ENCODE assay signal across 9 cellular contexts in the genomic region with DNA sequence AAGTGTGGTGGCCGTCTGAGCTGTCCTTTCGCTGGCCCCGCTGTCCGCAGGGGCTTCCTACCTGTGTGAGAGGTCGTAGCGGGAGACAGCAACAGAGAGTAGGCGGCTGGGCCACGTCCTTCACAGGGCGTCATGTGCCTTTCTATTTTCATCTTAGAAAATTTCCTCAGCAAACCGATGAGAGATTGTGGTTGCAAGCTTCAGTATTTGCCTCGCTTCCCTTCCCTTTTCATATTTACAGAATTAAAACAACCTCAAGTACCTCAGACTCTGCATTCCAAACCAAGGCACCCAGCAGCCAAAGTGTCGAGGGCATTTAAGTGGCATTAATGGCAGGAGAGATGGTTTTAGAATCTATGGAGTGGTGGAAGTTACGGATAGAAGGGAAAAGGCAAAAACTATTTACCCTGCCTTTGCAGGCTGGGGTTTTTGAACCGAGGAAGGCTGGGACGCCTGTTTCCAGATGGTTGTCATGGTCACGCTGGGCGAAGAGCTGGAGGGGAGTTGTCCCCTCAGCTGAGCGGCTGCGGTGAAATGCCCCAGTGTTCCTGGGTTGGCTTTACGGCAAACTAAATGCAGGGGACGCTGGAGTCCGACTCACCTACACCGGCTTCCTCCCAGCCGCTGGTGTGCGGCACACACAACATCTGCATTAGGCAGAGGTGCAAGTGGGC. TPM values are rescaled to one million over a fixed set of nuclear protein-coding genes. Genes with fewer than 3 reads are reported as not detected.
DNase-seq lines count a peak whose midpoint lies in the region; ATAC-seq and TF ChIP-seq lines count a peak whose summit lies in the region.
"Had no signal": no experiment of that assay in that cellular context is flagged by ENCODE, and none has a peak within 500 bp of the region (broad histone marks: within the 10 kb centered on the region; RNA-seq: fewer than 3 reads in every experiment).

No MANE protein-coding gene starts in this region.

- TF ChIP-seq EP300 in transverse colon (IDR thresholded peaks at IDR 0.05; ENCODE audit: low read depth), result no peak

- H3K27ac Mint-ChIP-seq in activated naive CD8-positive, alpha-beta T cell treated with anti-CD3 and anti-CD28 coated beads for 36 hours, result peak overlapping the region; percentile 71
- no peak overlapping the region for H3K27ac Mint-ChIP-seq in activated CD8-positive, alpha-beta memory T cell treated with anti-CD3 and anti-CD28 coated beads, Interleukin-2, amount 10 ng/mL, durations not matched to agents 7 days and 5 days

- H3K27me3 Mint-ChIP-seq in activated naive CD8-positive, alpha-beta T cell treated with anti-CD3 and anti-CD28 coated beads for 36 hours, result no peaks in the 10 kb centered on the region
- peaks cover 2% of the 10 kb centered on the region for H3K27me3 Mint-ChIP-seq in activated CD8-positive, alpha-beta memory T cell treated with anti-CD3 and anti-CD28 coated beads, Interleukin-2, amount 10 ng/mL, durations not matched to agents 7 days and 5 days

- TF ChIP-seq POLR2A in transverse colon (IDR thresholded peaks at IDR 0.05), result no peak

- CTCF ChIA-PET in activated CD8-positive, alpha-beta memory T cell treated with anti-CD3 and anti-CD28 coated beads, Interleukin-2, amount 10 ng/mL, durations not matched to agents 7 days and 5 days (lab: Charles Lee), result interaction anchor here (2.7 kb wide), 1 partner anchor 8 kb away, joined by 10 read pairs; no protein-coding TSS in a partner anchor

- H3K4me1 ChIP-seq in transverse colon, result peaks cover 0 to 11% (median 0%) of the 10 kb centered on the region in 4 donors
- H3K4me1 ChIP-seq: A549 had no signal

- peaks cover 18% of the 10 kb centered on the region for H3K36me3 Mint-ChIP-seq in activated naive CD8-positive, alpha-beta T cell treated with anti-CD3 and anti-CD28 coated beads for 36 hours
- H3K36me3 Mint-ChIP-seq in activated CD8-positive, alpha-beta memory T cell treated with anti-CD3 and anti-CD28 coated beads, Interleukin-2, amount 10 ng/mL, durations not matched to agents 7 days and 5 days, result peaks cover 14% of the 10 kb centered on the region

- no peaks in the 10 kb centered on the region for H3K9me3 ChIP-seq in transverse colon
- H3K9me3 ChIP-seq: A549 had no signal

- H3K4me1 Mint-ChIP-seq in activated naive CD8-positive, alpha-beta T cell treated with anti-CD3 and anti-CD28 coated beads for 36 hours, result peaks cover 34% of the 10 kb centered on the region
- peaks cover 6% of the 10 kb centered on the region for H3K4me1 Mint-ChIP-seq in activated CD8-positive, alpha-beta memory T cell treated with anti-CD3 and anti-CD28 coated beads, Interleukin-2, amount 10 ng/mL, durations not matched to agents 7 days and 5 days

- intact Hi-C loops in transverse colon (cut with DNase I; ENCODE audit: low total_unique reads), result loop anchor here (10.0 kb wide), 1 partner anchor 223 kb away; no protein-coding TSS in a partner anchor

- H3K27me3 ChIP-seq in transverse colon, result no peaks in the 10 kb centered on the region

- no peak for DNase-seq in activated CD4-positive, CD25-positive, alpha-beta regulatory T cell (lab: John Stamatoyannopoulos, UW)
- no peak for DNase-seq in activated naive CD8-positive, alpha-beta T cell treated with anti-CD3 and anti-CD28 coated beads for 36 hours
- DNase-seq in transverse colon (peak; percentile 56), NCI-H2227 treated with DMSO at 0.1 percent for 48 hours (lab: John Stamatoyannopoulos, UW) (no peak), GM03348 (ENCODE audit: low spot score) (no peak)
- no peak for DNase-seq in activated CD8-positive, alpha-beta memory T cell treated with anti-CD3 and anti-CD28 coated beads, Interleukin-2, amount 10 ng/mL, durations not matched to agents 7 days and 5 days

- no peak for TF ChIP-seq CTCF in transverse colon (IDR thresholded peaks at IDR 0.05)

- in situ Hi-C loops in transverse colon (cut with MboI; ENCODE audit: low pct_ligation_motif_present in 1 of 4, low pct_unique_long_range_greater_than_20kb in 1 of 4, low sequenced_read_pairs in 3 of 4), result loop anchor here in 2 of 4 donors (25.0 kb wide), 1 partner anchor 230 kb away; no protein-coding TSS in a partner anchor

- 75 to 78% methylated on average over 9 to 25 of the region's 25 CpGs for WGBS in transverse colon (ENCODE audit: low coverage in 1 of 2), 2 donors

- peaks cover 0 to 42% (median 20%) of the 10 kb centered on the region in 4 donors for H3K36me3 ChIP-seq in transverse colon

- ATAC-seq in activated CD4-positive, CD25-positive, alpha-beta regulatory T cell treated with anti-CD3 and anti-CD28 coated beads, Interleukin-2, amount 50 U/mL, for 24 hours, result peak; percentile 33 to 53
- ATAC-seq in HG03045 (IDR thresholded peaks at IDR 0.05; ENCODE audit: unreplicated experiment), result peak; percentile 56
- ATAC-seq in activated CD8-positive, alpha-beta memory T cell treated with anti-CD3 and anti-CD28 coated beads, Interleukin-2, amount 10 ng/mL, durations not matched to agents 7 days and 5 days, result no peak

- peak overlapping the region; percentile 8 for H3K4me3 Mint-ChIP-seq in activated naive CD8-positive, alpha-beta T cell treated with anti-CD3 and anti-CD28 coated beads for 36 hours
- H3K4me3 Mint-ChIP-seq in activated CD8-positive, alpha-beta memory T cell treated with anti-CD3 and anti-CD28 coated beads, Interleukin-2, amount 10 ng/mL, durations not matched to agents 7 days and 5 days, result no peak overlapping the region

- H3K9me3 Mint-ChIP-seq in activated naive CD8-positive, alpha-beta T cell treated with anti-CD3 and anti-CD28 coated beads for 36 hours, result no peaks in the 10 kb centered on the region
- H3K9me3 Mint-ChIP-seq in activated CD8-positive, alpha-beta memory T cell treated with anti-CD3 and anti-CD28 coated beads, Interleukin-2, amount 10 ng/mL, durations not matched to agents 7 days and 5 days (ENCODE audit: low read depth), result no peaks in the 10 kb centered on the region

- no peak overlapping the region for H3K4me3 ChIP-seq in transverse colon
- H3K4me3 ChIP-seq: A549 had no signal

- H3K27ac ChIP-seq in transverse colon, result peak overlapping the region in 3 of 4 donors; percentile 46 to 63 (median 51)
- H3K27ac ChIP-seq: A549 had no signal

RNA-seq across cellular contexts. Expression of a gene that starts 41.9 kb away (rescaled TPM):
- total RNA-seq in activated naive CD8-positive, alpha-beta T cell treated with anti-CD3 and anti-CD28 coated beads for 36 hours, result 10 to 100 TPM; 41.5 to 43.4 TPM
- total RNA-seq in transverse colon, result 10 to 100 TPM; 30.8 to 64.3 (median 53.2) TPM
- 10 to 100 TPM; 44.0 to 49.7 TPM for total RNA-seq in activated CD8-positive, alpha-beta memory T cell treated with anti-CD3 and anti-CD28 coated beads, Interleukin-2, amount 10 ng/mL, durations not matched to agents 7 days and 5 days

RNA-seq across cellular contexts. Expression of a gene that starts 50.8 kb away (rescaled TPM):
- 1 to 10 TPM; 1.4 to 1.6 TPM for total RNA-seq in activated naive CD8-positive, alpha-beta T cell treated with anti-CD3 and anti-CD28 coated beads for 36 hours
- total RNA-seq in transverse colon, result 10 to 100 TPM in 1 of 4 donors, 1 to 10 TPM in 2, under 1 TPM in 1; 0.60 to 36.3 (median 2.6) TPM
- under 1 TPM; 0.26 to 0.76 TPM for total RNA-seq in activated CD8-positive, alpha-beta memory T cell treated with anti-CD3 and anti-CD28 coated beads, Interleukin-2, amount 10 ng/mL, durations not matched to agents 7 days and 5 days
